ENCODE assay signal across 1 cellular context in genomic region chr5:160235731-160236130, GRCh38.
TF ChIP-seq lines count a peak whose summit lies in the region.

No MANE protein-coding gene starts in this region.

TF ChIP-seq in WTC11, 78 proteins besides CTCF, POLR2A, EP300 and RAD21 (continued from another document):
- no peak for TF ChIP-seq PRDM15 (CRISPR knock-in tag; IDR thresholded peaks at IDR 0.05)
TF ChIP-seq in WTC11: peak in this region for 0.
